In genomic region chr11:9060700-9061111, GRCh38 we compare ENCODE assay signal across 8 cellular contexts. TPM values are rescaled to one million over a fixed set of nuclear protein-coding genes. Genes with fewer than 3 reads are reported as not detected.
DNase-seq lines count a peak whose midpoint lies in the region; ATAC-seq and TF ChIP-seq lines count a peak whose summit lies in the region.

No MANE protein-coding gene starts in this region.

- H3K4me3 ChIP-seq in MM.1S (ENCODE audit: low read length), result no peak overlapping the region

- H3K27me3 ChIP-seq in MM.1S (replicated peaks; ENCODE audit: insufficient read depth, low read length), result peaks cover 17% of the 10 kb centered on the region

- H3K4me1 ChIP-seq in MM.1S (ENCODE audit: low read length), result peaks cover 11% of the 10 kb centered on the region

- POLR2A ChIA-PET in HEK293T (lab: Yijun Ruan, JAX), result no interaction called here
- POLR2A ChIA-PET in activated naive CD8-positive, alpha-beta T cell treated with anti-CD3 and anti-CD28 coated beads, Interleukin-2, amount 10 ng/mL, durations not matched to agents 7 days and 5 days (lab: Charles Lee), result no interaction called here

- peaks cover 12% of the 10 kb centered on the region for H3K4me1 Mint-ChIP-seq in activated naive CD8-positive, alpha-beta T cell treated with anti-CD3 and anti-CD28 coated beads, Interleukin-2, amount 10 ng/mL, durations not matched to agents 7 days and 5 days

- TF ChIP-seq CTCF in MM.1S (IDR thresholded peaks at IDR 0.05; ENCODE audit: low read length), result peak; percentile 54

- H3F3A ChIP-seq in MM.1S (ENCODE audit: insufficient read depth, low read length), result no peaks in the 10 kb centered on the region

- peak overlapping the region; percentile 27 for H3K4me2 ChIP-seq in MM.1S (ENCODE audit: low read depth, low read length)

- peak overlapping the region; percentile 46 for H3K4me3 Mint-ChIP-seq in activated naive CD8-positive, alpha-beta T cell treated with anti-CD3 and anti-CD28 coated beads, Interleukin-2, amount 10 ng/mL, durations not matched to agents 7 days and 5 days

- H3K9me2 ChIP-seq in MM.1S (replicated peaks; ENCODE audit: insufficient read depth, low read length), result no peaks in the 10 kb centered on the region

- no peaks in the 10 kb centered on the region for H3K9me3 ChIP-seq in MM.1S (replicated peaks; ENCODE audit: insufficient read depth, low read length)

- no peaks in the 10 kb centered on the region for H3K36me3 ChIP-seq in MM.1S (replicated peaks; ENCODE audit: insufficient read depth, low read length)

- H3K27ac ChIP-seq in MM.1S (ENCODE audit: low read length), result no peak overlapping the region

- H3K27me3 Mint-ChIP-seq in activated naive CD8-positive, alpha-beta T cell treated with anti-CD3 and anti-CD28 coated beads, Interleukin-2, amount 10 ng/mL, durations not matched to agents 7 days and 5 days, result peaks cover 6% of the 10 kb centered on the region

- no peaks in the 10 kb centered on the region for H3K79me2 ChIP-seq in MM.1S (ENCODE audit: low read length)

- peak; percentile 89 for ATAC-seq in activated naive CD8-positive, alpha-beta T cell treated with anti-CD3 and anti-CD28 coated beads, Interleukin-2, amount 10 ng/mL, durations not matched to agents 7 days and 5 days (ENCODE audit: low read depth)

- H3K36me3 Mint-ChIP-seq in activated naive CD8-positive, alpha-beta T cell treated with anti-CD3 and anti-CD28 coated beads, Interleukin-2, amount 10 ng/mL, durations not matched to agents 7 days and 5 days, result no peaks in the 10 kb centered on the region

- no peak overlapping the region for H2AFZ ChIP-seq in MM.1S (ENCODE audit: low read length)

- no peaks in the 10 kb centered on the region for H4K20me1 ChIP-seq in MM.1S (ENCODE audit: insufficient read depth, low read length)

- peak; percentile 14 for DNase-seq in SKM-1 treated with dmso at 0.1 percent for 144 hours (lab: John Stamatoyannopoulos, UW; ENCODE audit: unreplicated experiment)
- no peak for DNase-seq in SKM-1 (lab: John Stamatoyannopoulos, UW; ENCODE audit: unreplicated experiment)
- DNase-seq in HEK293T (ENCODE audit: extremely low spot score), result peak; percentile 25
- DNase-seq in MM.1S, result peak; percentile 51
- DNase-seq in activated naive CD8-positive, alpha-beta T cell treated with anti-CD3 and anti-CD28 coated beads, Interleukin-2, amount 10 ng/mL, durations not matched to agents 7 days and 5 days, result peak; percentile 37
- DNase-seq in stimulated activated CD8-positive, alpha-beta memory T cell treated with anti-CD3 and anti-CD28 coated beads, Interleukin-7, amount 100 ng/mL, for 24 hours (ENCODE audit: low read depth), result peak; percentile 30
- no peak for DNase-seq in NCI-H187 treated with DMSO at 0.1 percent for 48 hours (lab: John Stamatoyannopoulos, UW)
- DNase-seq in middle frontal gyrus (ENCODE audit: extremely low spot score, low spot score), result no peak

- CTCF ChIA-PET in HEK293T (lab: Yijun Ruan, JAX), result interaction anchor here (0.7 to 1.4 kb wide), 2 partner anchors 61 to 141 kb away, joined by 3 read pairs; no protein-coding TSS in a partner anchor

- H3K27ac Mint-ChIP-seq in activated naive CD8-positive, alpha-beta T cell treated with anti-CD3 and anti-CD28 coated beads, Interleukin-2, amount 10 ng/mL, durations not matched to agents 7 days and 5 days, result peak overlapping the region; percentile 47

- no peaks in the 10 kb centered on the region for H3K9me3 Mint-ChIP-seq in activated naive CD8-positive, alpha-beta T cell treated with anti-CD3 and anti-CD28 coated beads, Interleukin-2, amount 10 ng/mL, durations not matched to agents 7 days and 5 days

- no peak overlapping the region for H3K9ac ChIP-seq in MM.1S (ENCODE audit: low read length)

TF ChIP-seq in HEK293T, 16 proteins besides CTCF, POLR2A, EP300 and RAD21:
- no peak for TF ChIP-seq FOXM1 (IDR thresholded peaks at IDR 0.05; ENCODE audit: borderline replicate concordance)
- TF ChIP-seq LEF1 (IDR thresholded peaks at IDR 0.05; ENCODE audit: borderline replicate concordance), result no peak
- TF ChIP-seq SP1 (IDR thresholded peaks at IDR 0.05), result no peak
- no peak for TF ChIP-seq ELF4 (IDR thresholded peaks at IDR 0.05)
- no peak for TF ChIP-seq BHLHE40 (IDR thresholded peaks at IDR 0.05; ENCODE audit: borderline replicate concordance)
- no peak for TF ChIP-seq FOXK2 (IDR thresholded peaks at IDR 0.05)
- TF ChIP-seq SUZ12 (IDR thresholded peaks at IDR 0.05), result no peak
- no peak for TF ChIP-seq ARNT (IDR thresholded peaks at IDR 0.05)
- no peak for TF ChIP-seq TARDBP (IDR thresholded peaks at IDR 0.05)
- no peak for TF ChIP-seq L3MBTL2 (conservative IDR thresholded peaks at IDR 0.05)
- no peak for TF ChIP-seq ZNF384 (IDR thresholded peaks at IDR 0.05)
- no peak for TF ChIP-seq PKNOX1 (IDR thresholded peaks at IDR 0.05)
- no peak for TF ChIP-seq NFRKB (IDR thresholded peaks at IDR 0.05)
- TF ChIP-seq FOXA1 (IDR thresholded peaks at IDR 0.05), result no peak

RNA-seq across cellular contexts. Expression of gene SCUBE2, which starts 30.7 kb away (rescaled TPM):
- total RNA-seq in activated naive CD8-positive, alpha-beta T cell treated with anti-CD3 and anti-CD28 coated beads, Interleukin-2, amount 10 ng/mL, durations not matched to agents 7 days and 5 days, result not detected

RNA-seq across cellular contexts. Expression of gene NRIP3, which starts 56.9 kb away (rescaled TPM):
- 1 to 10 TPM; 1.4 to 2.0 TPM for total RNA-seq in activated naive CD8-positive, alpha-beta T cell treated with anti-CD3 and anti-CD28 coated beads, Interleukin-2, amount 10 ng/mL, durations not matched to agents 7 days and 5 days

Comparison
In these comparisons a context has a peak if more than half of its experiments do, and no peak if none do; other contexts are left out.
1. DNase-seq: peak in SKM-1 treated with dmso at 0.1 percent for 144 hours (single experiment), HEK293T (single experiment), MM.1S (single experiment), activated naive CD8-positive, alpha-beta T cell treated with anti-CD3 and anti-CD28 coated beads, Interleukin-2, amount 10 ng/mL, durations not matched to agents 7 days and 5 days (single experiment) and stimulated activated CD8-positive, alpha-beta memory T cell treated with anti-CD3 and anti-CD28 coated beads, Interleukin-7, amount 100 ng/mL, for 24 hours (single experiment); none in SKM-1 (single experiment), NCI-H187 treated with DMSO at 0.1 percent for 48 hours (single experiment) and middle frontal gyrus (single experiment).